In the genomic region with DNA sequence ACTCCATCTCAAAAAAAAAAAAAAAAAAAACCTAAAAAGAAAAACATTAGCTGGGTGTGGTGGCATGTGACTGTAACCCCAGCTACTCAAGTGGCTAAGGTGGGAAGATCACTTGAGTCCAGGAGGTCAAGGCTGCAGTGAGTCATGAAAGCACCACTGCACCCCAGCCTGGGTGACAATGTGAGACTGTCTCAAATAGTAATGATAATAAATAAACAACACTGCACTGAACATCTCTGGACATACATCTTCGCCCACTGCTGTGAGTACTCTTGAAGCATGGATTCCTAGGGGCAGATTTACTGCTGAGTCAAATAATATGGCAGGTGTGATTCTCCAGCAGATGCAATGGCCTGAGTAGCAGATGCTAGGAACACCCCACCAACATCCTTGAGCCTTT, we compare ENCODE assay signal across 14 cellular contexts. TPM values are rescaled to one million over a fixed set of nuclear protein-coding genes. Genes with fewer than 3 reads are reported as not detected.
DNase-seq lines count a peak whose midpoint lies in the region; ATAC-seq and TF ChIP-seq lines count a peak whose summit lies in the region.
"Had no signal": no experiment of that assay in that cellular context is flagged by ENCODE, and none has a peak within 500 bp of the region (broad histone marks: within the 10 kb centered on the region; RNA-seq: fewer than 3 reads in every experiment).

No MANE protein-coding gene starts in this region.

- peak overlapping the region in 4 of 59 donors; percentile 1 to 48 (median 12) for H3K4me3 ChIP-seq in dorsolateral prefrontal cortex
- H3K4me3 ChIP-seq in psoas muscle = no peak overlapping the region
- H3K4me3 ChIP-seq in prostate gland = no peak overlapping the region
- H3K4me3 ChIP-seq: cardiac muscle cell had no signal

- peak overlapping the region in 4 of 10 donors; percentile 41 to 59 (median 46) for H3K27ac Mint-ChIP-seq in naive thymus-derived CD8-positive, alpha-beta T cell
- H3K27ac Mint-ChIP-seq: activated CD8-positive, alpha-beta T cell treated with anti-CD3 and anti-CD28 coated beads, Interleukin-2, amount 10 ng/mL, durations not matched to agents 7 days and 5 days had no signal

- H3K36me3 Mint-ChIP-seq in naive thymus-derived CD8-positive, alpha-beta T cell = peaks cover 0 to 8% (median 4%) of the 10 kb centered on the region in 3 donors

- ATAC-seq in psoas muscle = no peak
- ATAC-seq in GM21381 (IDR thresholded peaks at IDR 0.05; ENCODE audit: unreplicated experiment) = no peak
- no peak for ATAC-seq in GM18873 (IDR thresholded peaks at IDR 0.05; ENCODE audit: low FRiP score, unreplicated experiment)
- no peak for ATAC-seq in naive thymus-derived CD8-positive, alpha-beta T cell
- ATAC-seq: activated CD8-positive, alpha-beta T cell treated with anti-CD3 and anti-CD28 coated beads, Interleukin-2, amount 10 ng/mL, durations not matched to agents 7 days and 5 days; stimulated activated naive CD8-positive, alpha-beta T cell treated with anti-CD3 and anti-CD28 coated beads, Interleukin-15, Interleukin-2, amounts not matched to agents 100 U/mL and 50 U/mL, for 24 hours had no signal

- H3K4me1 ChIP-seq in psoas muscle = peaks cover 12% of the 10 kb centered on the region
- no peaks in the 10 kb centered on the region for H3K4me1 ChIP-seq in prostate gland (replicated peaks)

- intact Hi-C loops in dorsolateral prefrontal cortex (cut with DNase I) = loop anchor here in 1 of 2 donors (10.0 kb wide), 1 partner anchor 48 kb away; the partner anchor contains the start of gene VPS37B
- intact Hi-C loops in psoas muscle (cut with DNase I) = no loop called here
- intact Hi-C loops in prostate gland (cut with DNase I) = no loop called here

- peaks cover 0 to 2% (median 0%) of the 10 kb centered on the region in 9 donors for H3K9me3 Mint-ChIP-seq in naive thymus-derived CD8-positive, alpha-beta T cell

- DNase-seq in Caki2 (ENCODE audit: low read depth) (peak; percentile 77), M059J (ENCODE audit: low read depth) (peak; percentile 78), dorsolateral prefrontal cortex (no peak), psoas muscle (no peak), prostate gland (ENCODE audit: low spot score) (no peak)
- DNase-seq in naive thymus-derived CD8-positive, alpha-beta T cell = no peak
- DNase-seq: activated CD8-positive, alpha-beta T cell treated with anti-CD3 and anti-CD28 coated beads, Interleukin-2, amount 10 ng/mL, durations not matched to agents 7 days and 5 days; activated gamma-delta T cell; MV-4-11; stimulated activated naive CD8-positive, alpha-beta T cell treated with anti-CD3 and anti-CD28 coated beads, Interleukin-15, Interleukin-2, amounts not matched to agents 100 U/mL and 50 U/mL, for 24 hours had no signal

- no peaks in the 10 kb centered on the region for H3K27me3 Mint-ChIP-seq in naive thymus-derived CD8-positive, alpha-beta T cell

- in situ Hi-C loops in Caki2 (cut with HindIII; ENCODE audit: low pct_unique_long_range_greater_than_20kb, low sequenced_read_pairs) = no loop called here

- POLR2A ChIA-PET in naive thymus-derived CD8-positive, alpha-beta T cell (lab: Charles Lee) = interaction anchor here (1.4 kb wide), 1 partner anchor 45 kb away, joined by 3 read pairs; no protein-coding TSS in a partner anchor

- peaks cover 1 to 35% (median 13%) of the 10 kb centered on the region in 4 donors for H3K4me1 Mint-ChIP-seq in naive thymus-derived CD8-positive, alpha-beta T cell

- H3K9me3 ChIP-seq in psoas muscle (no peaks in the 10 kb centered on the region), prostate gland (no peaks in the 10 kb centered on the region)

- H3K27me3 ChIP-seq in dorsolateral prefrontal cortex (no peaks in the 10 kb centered on the region), psoas muscle (ENCODE audit: insufficient read depth in 3 of 3, low read length in 2 of 3) (no peaks in the 10 kb centered on the region), prostate gland (replicated peaks; ENCODE audit: insufficient read depth) (no peaks in the 10 kb centered on the region)
- H3K27me3 ChIP-seq: cardiac muscle cell had no signal

- TF ChIP-seq POLR2A in prostate gland (IDR thresholded peaks at IDR 0.05) = no peak

- H3K27ac ChIP-seq in dorsolateral prefrontal cortex = peak overlapping the region in 41 of 59 donors; percentile 5 to 85 (median 72)
- peak overlapping the region; percentile 11 for H3K27ac ChIP-seq in psoas muscle
- H3K27ac ChIP-seq in prostate gland = no peak overlapping the region
- H3K27ac ChIP-seq: C4-2B, cardiac muscle cell had no signal

- H3K4me3 Mint-ChIP-seq in naive thymus-derived CD8-positive, alpha-beta T cell = no peak overlapping the region
- H3K4me3 Mint-ChIP-seq: activated CD8-positive, alpha-beta T cell treated with anti-CD3 and anti-CD28 coated beads, Interleukin-2, amount 10 ng/mL, durations not matched to agents 7 days and 5 days had no signal

- 94 to 97% (median 96%) methylated on average over 1 of the region's 1 CpG for WGBS in psoas muscle, 3 donors
- 100% methylated on average over 1 of the region's 1 CpG for WGBS in prostate gland

- no peak for TF ChIP-seq CTCF in dorsolateral prefrontal cortex (IDR thresholded peaks at IDR 0.05 in 54 of 56, conservative IDR thresholded peaks at IDR 0.05 in 2 of 56; ENCODE audit: low read depth in 1 of 56, partially characterized antibody in 56 of 56)
- TF ChIP-seq CTCF in psoas muscle (IDR thresholded peaks at IDR 0.05) = no peak
- TF ChIP-seq CTCF in prostate gland (IDR thresholded peaks at IDR 0.05) = no peak

- no peaks in the 10 kb centered on the region for H3K36me3 ChIP-seq in psoas muscle (ENCODE audit: insufficient read depth in 1 of 2, low read depth in 1 of 2)
- no peaks in the 10 kb centered on the region for H3K36me3 ChIP-seq in prostate gland
- H3K36me3 ChIP-seq: cardiac muscle cell had no signal

RNA-seq across cellular contexts. Expression of gene ABCB9, which starts 23.7 kb away (rescaled TPM):
- total RNA-seq in Caki2 (2014; rRNA removed; shearing (Covaris generic); ENCODE audit: low replicate concordance) = 1.4 and 4.8 TPM in 2 replicates
- 5.8 and 9.6 TPM in 2 replicates for total RNA-seq in M059J (2014; rRNA removed; shearing (Covaris generic))
- 10 to 100 TPM; 26.8 to 86.6 (median 52.6) TPM for total RNA-seq in dorsolateral prefrontal cortex
- under 1 TPM; 0.47 to 0.97 (median 0.78) TPM for total RNA-seq in psoas muscle
- polyA plus RNA-seq in psoas muscle = 1 to 10 TPM in 1 of 3 donors, under 1 TPM in 2; 0.56 to 1.1 (median 0.62) TPM
- 1 to 10 TPM; 6.2 to 7.0 TPM for total RNA-seq in naive thymus-derived CD8-positive, alpha-beta T cell
- polyA plus RNA-seq in naive thymus-derived CD8-positive, alpha-beta T cell = 1 to 10 TPM in 1 of 3 donors, under 1 TPM in 2; 0.45 to 1.4 (median 0.80) TPM
- total RNA-seq in prostate gland = 10 to 100 TPM in 1 of 2 donors, 1 to 10 TPM in 1; 8.2 to 50.0 TPM

RNA-seq across cellular contexts. Expression of gene OGFOD2, which starts 32.4 kb away (rescaled TPM):
- total RNA-seq in Caki2 (2014; rRNA removed; shearing (Covaris generic); ENCODE audit: low replicate concordance) = 79.9 and 88.8 TPM in 2 replicates
- total RNA-seq in M059J (2014; rRNA removed; shearing (Covaris generic)) = 13.0 and 17.2 TPM in 2 replicates
- total RNA-seq in dorsolateral prefrontal cortex (10 to 100 TPM in 119 of 120 experiments, 1 to 10 TPM in 1; 9.6 to 30.5 (median 17.3) TPM), psoas muscle (10 to 100 TPM in 1 of 4 donors, 1 to 10 TPM in 3; 6.4 to 12.0 (median 8.5) TPM), prostate gland (10 to 100 TPM; 26.3 to 27.6 TPM)
- polyA plus RNA-seq in psoas muscle = 10 to 100 TPM in 2 of 3 donors, 1 to 10 TPM in 1; 7.0 to 25.3 (median 19.5) TPM
- 10 to 100 TPM; 35.1 TPM for total RNA-seq in naive thymus-derived CD8-positive, alpha-beta T cell
- polyA plus RNA-seq in naive thymus-derived CD8-positive, alpha-beta T cell = 10 to 100 TPM in 2 of 3 donors, 1 to 10 TPM in 1; 7.7 to 15.9 (median 15.4) TPM

RNA-seq across cellular contexts. Expression of gene ARL6IP4, which starts 37.9 kb away (rescaled TPM):
- total RNA-seq in Caki2 (2014; rRNA removed; shearing (Covaris generic); ENCODE audit: low replicate concordance) = 443 and 486 TPM in 2 replicates
- 99.5 and 197 TPM in 2 replicates for total RNA-seq in M059J (2014; rRNA removed; shearing (Covaris generic))
- total RNA-seq in dorsolateral prefrontal cortex (100 to 1,000 TPM; 127 to 221 (median 162) TPM), psoas muscle (100 to 1,000 TPM; 113 to 130 (median 117) TPM), prostate gland (100 to 1,000 TPM; 232 to 257 TPM)
- polyA plus RNA-seq in psoas muscle = 100 to 1,000 TPM; 161 to 193 (median 187) TPM
- 100 to 1,000 TPM; 183 TPM for total RNA-seq in naive thymus-derived CD8-positive, alpha-beta T cell
- polyA plus RNA-seq in naive thymus-derived CD8-positive, alpha-beta T cell = 100 to 1,000 TPM; 209 to 256 (median 222) TPM

RNA-seq across cellular contexts. Expression of gene VPS37B, which starts 46.7 kb away (rescaled TPM):
- total RNA-seq in Caki2 (2014; rRNA removed; shearing (Covaris generic); ENCODE audit: low replicate concordance) = 37.8 and 42.2 TPM in 2 replicates
- 27.7 and 28.9 TPM in 2 replicates for total RNA-seq in M059J (2014; rRNA removed; shearing (Covaris generic))
- total RNA-seq in dorsolateral prefrontal cortex (10 to 100 TPM; 15.8 to 35.3 (median 22.0) TPM), psoas muscle (10 to 100 TPM in 2 of 4 donors, 1 to 10 TPM in 2; 8.9 to 11.1 (median 9.9) TPM), prostate gland (10 to 100 TPM; 37.6 to 67.7 TPM)
- 1 to 10 TPM; 3.2 to 7.7 (median 5.9) TPM for polyA plus RNA-seq in psoas muscle
- 10 to 100 TPM; 36.4 to 37.2 TPM for total RNA-seq in naive thymus-derived CD8-positive, alpha-beta T cell
- 10 to 100 TPM; 15.2 to 19.4 (median 19.3) TPM for polyA plus RNA-seq in naive thymus-derived CD8-positive, alpha-beta T cell

Comparison
In these comparisons a context has a peak if more than half of its experiments do, and no peak if none do; other contexts are left out.
1. DNase-seq: peak in Caki2 (single experiment) and M059J (single experiment); none in dorsolateral prefrontal cortex (0 of 10), psoas muscle (0 of 2), naive thymus-derived CD8-positive, alpha-beta T cell (0 of 10) and prostate gland (single experiment).
2. H3K27ac ChIP-seq: peak in dorsolateral prefrontal cortex (41 of 59) and psoas muscle (single experiment); none in prostate gland (0 of 2).